In genomic region chr7:155951554-155952158, GRCh38 we compare ENCODE assay signal across 1 cellular context.
A peak's percentile ranks its signal among the peaks of the same experiment; 100 is the strongest.
TF ChIP-seq lines count a peak whose summit lies in the region.

No MANE protein-coding gene starts in this region.

TF ChIP-seq in HepG2, 621 proteins besides CTCF, POLR2A, EP300 and RAD21 (continued from another document and continues in another):
- TF ChIP-seq ZBTB26 (CRISPR knock-in tag; IDR thresholded peaks at IDR 0.05; ENCODE audit: borderline replicate concordance): peak; percentile 79; the same call in 1 of the 2 replicates
- TF ChIP-seq PCBP1 (IDR thresholded peaks at IDR 0.05; ENCODE audit: borderline replicate concordance, low read depth, low read length): no peak
- peak; percentile 52; the same call in 1 of the 2 replicates for TF ChIP-seq ZSCAN25 (CRISPR knock-in tag; IDR thresholded peaks at IDR 0.05)
- TF ChIP-seq MTA3 (CRISPR knock-in tag; IDR thresholded peaks at IDR 0.05): no peak
- TF ChIP-seq SMC3 (IDR thresholded peaks at IDR 0.05; ENCODE audit: low read length): peak; percentile 9; the same call in 1 of the 2 replicates
- no peak for TF ChIP-seq PBX2 (CRISPR knock-in tag; IDR thresholded peaks at IDR 0.05)
- peak; percentile 89; the same call in 1 of the 2 replicates for TF ChIP-seq ERF (CRISPR knock-in tag; IDR thresholded peaks at IDR 0.05)
- TF ChIP-seq ZNF672 (CRISPR knock-in tag; IDR thresholded peaks at IDR 0.05): no peak
- TF ChIP-seq HNRNPLL (IDR thresholded peaks at IDR 0.05; ENCODE audit: low read depth, low read length, poor library complexity, severe bottlenecking): no peak
- TF ChIP-seq RFXANK (CRISPR knock-in tag; IDR thresholded peaks at IDR 0.05): peak; percentile 26; the same call in 1 of the 2 replicates
- TF ChIP-seq ZHX1 (CRISPR knock-in tag; IDR thresholded peaks at IDR 0.05; ENCODE audit: low read depth): peak; percentile 29; the same call in 1 of the 2 replicates
- TF ChIP-seq GMEB1 (CRISPR knock-in tag; IDR thresholded peaks at IDR 0.05; ENCODE audit: borderline replicate concordance): 0 out of 2 replicates have a peak, but pooled peaks have one; percentile 8
- TF ChIP-seq ZNF563 (CRISPR knock-in tag; IDR thresholded peaks at IDR 0.05): peak; percentile 51; the same call in 1 of the 2 replicates
- no peak for TF ChIP-seq NFATC3 (CRISPR knock-in tag; IDR thresholded peaks at IDR 0.05)
- TF ChIP-seq BORCS8-MEF2B (CRISPR knock-in tag; IDR thresholded peaks at IDR 0.05): peak; percentile 19; the same call in 1 of the 2 replicates
- TF ChIP-seq ZNF879 (CRISPR knock-in tag; IDR thresholded peaks at IDR 0.05): no peak
- TF ChIP-seq BRF2 (CRISPR knock-in tag; IDR thresholded peaks at IDR 0.05): peak; percentile 40; the same call in 1 of the 2 replicates
- TF ChIP-seq ZNF503 (CRISPR knock-in tag; IDR thresholded peaks at IDR 0.05): peak; percentile 95
- no peak for TF ChIP-seq ZUFSP (CRISPR knock-in tag; IDR thresholded peaks at IDR 0.05; ENCODE audit: borderline replicate concordance)
- no peak for TF ChIP-seq ZFYVE20 (CRISPR knock-in tag; IDR thresholded peaks at IDR 0.05; ENCODE audit: borderline replicate concordance, low read depth)
- TF ChIP-seq ZBTB2 (CRISPR knock-in tag; IDR thresholded peaks at IDR 0.05; ENCODE audit: low read depth): no peak; the same call in 1 of the 2 replicates
- peak; percentile 93 for TF ChIP-seq NFKBIZ (CRISPR knock-in tag; IDR thresholded peaks at IDR 0.05)
- no peak for TF ChIP-seq ZFP36L2 (CRISPR knock-in tag; IDR thresholded peaks at IDR 0.05)
- TF ChIP-seq SIN3B (IDR thresholded peaks at IDR 0.05; ENCODE audit: low read length): no peak
- TF ChIP-seq MAFG (CRISPR knock-in tag; IDR thresholded peaks at IDR 0.05): no peak
- TF ChIP-seq NFYC (CRISPR knock-in tag; IDR thresholded peaks at IDR 0.05): no peak
- TF ChIP-seq HMG20B (CRISPR knock-in tag; conservative IDR thresholded peaks at IDR 0.05): peak; percentile 78
- peak; percentile 68; the same call in 1 of the 2 replicates for TF ChIP-seq ZNF564 (CRISPR knock-in tag; IDR thresholded peaks at IDR 0.05)
- peak; percentile 98 for TF ChIP-seq RXRA (CRISPR knock-in tag; IDR thresholded peaks at IDR 0.05)
- no peak for TF ChIP-seq MLXIP (CRISPR knock-in tag; IDR thresholded peaks at IDR 0.05; ENCODE audit: borderline replicate concordance)
- TF ChIP-seq E2F1 (CRISPR knock-in tag; IDR thresholded peaks at IDR 0.05): peak; percentile 36; the same call in 1 of the 2 replicates
- TF ChIP-seq HMGA1 (CRISPR knock-in tag; conservative IDR thresholded peaks at IDR 0.05): no peak
- peak; percentile 69 for TF ChIP-seq U2AF1 (optimal IDR thresholded peaks at IDR 0.05; ENCODE audit: low read depth, low read length)
- TF ChIP-seq ZNF83 (CRISPR knock-in tag; IDR thresholded peaks at IDR 0.05; ENCODE audit: borderline replicate concordance): no peak
- 0 out of 2 replicates have a peak, but pooled peaks have one; percentile 64 for TF ChIP-seq PRMT3 (CRISPR knock-in tag; IDR thresholded peaks at IDR 0.05; ENCODE audit: borderline replicate concordance, low read depth)
